Comparison of ENCODE assay signal across 12 cellular contexts in the genomic region with DNA sequence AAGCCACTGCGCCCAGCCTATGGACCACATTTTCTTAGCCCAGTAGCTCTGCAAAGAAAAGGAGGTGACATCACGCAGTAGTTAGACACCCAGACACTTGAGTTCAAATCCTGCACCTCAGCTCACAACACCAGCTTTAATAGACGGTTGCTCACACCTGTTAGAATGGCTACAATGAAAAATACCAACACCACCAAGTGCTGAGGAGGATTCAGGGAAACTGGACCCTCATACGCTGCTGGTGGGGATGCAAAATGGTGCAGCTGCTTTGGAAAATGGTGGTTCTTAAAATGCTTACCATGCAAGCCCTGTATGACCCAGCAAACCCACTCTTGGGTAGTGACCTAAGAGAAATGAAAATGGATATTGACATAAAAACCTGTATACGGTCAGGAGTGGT. TPM values are rescaled to one million over a fixed set of nuclear protein-coding genes. Genes with fewer than 3 reads are reported as not detected.
"Had no signal": no experiment of that assay in that cellular context is flagged by ENCODE, and none has a peak within 500 bp of the region (broad histone marks: within the 10 kb centered on the region; RNA-seq: fewer than 3 reads in every experiment).

No MANE protein-coding gene starts in this region.

- H3K27ac Mint-ChIP-seq: GM23338, H9, HFFc6 had no signal

- H3K9me3 Mint-ChIP-seq: HFFc6 had no signal

- ATAC-seq: GM23338, HCT116 had no signal

- DNase-seq: GM23248, GOT3, H7, H9, HCEC 1CT, HFFc6 had no signal

- H3K4me3 Mint-ChIP-seq: GM23338, HFFc6 had no signal

- H3K4me3 ChIP-seq: GM23248, GM23338, HAP-1 had no signal

- H3K9ac ChIP-seq: GM23248 had no signal

- H2AFZ ChIP-seq: GM23248, GM23338 had no signal

- FAIRE-seq: H1, H54 had no signal

- H3K36me3 ChIP-seq: HAP-1 had no signal

- H3K4me2 ChIP-seq: GM23338 had no signal

- H3K9me3 ChIP-seq: HAP-1 had no signal

- H3K27ac ChIP-seq: GM23248 had no signal

- H3K4me1 ChIP-seq: HAP-1 had no signal

RNA-seq across cellular contexts. Expression of gene TSPAN16, which starts 22.0 kb away (rescaled TPM):
- total RNA-seq: GM23248, GM23338, H1, H4, H7, H9, HFFc6 had no signal
- polyA plus RNA-seq: GM23248, GM23338, H1 had no signal

RNA-seq across cellular contexts. Expression of gene ANGPTL8, which starts 34.6 kb away (rescaled TPM):
- total RNA-seq: GM23338, H1, H4, H7, H9, HFFc6 had no signal
- polyA plus RNA-seq: GM23248, GM23338, H1 had no signal
